18 cellular contexts compared by ENCODE assay signal in genomic region chr18:24200494-24200893, GRCh38.
"Had no signal": no experiment of that assay in that cellular context is flagged by ENCODE, and none has a peak within 500 bp of the region (broad histone marks: within the 10 kb centered on the region; RNA-seq: fewer than 3 reads in every experiment).

No MANE protein-coding gene starts in this region.

- H3K27me3 Mint-ChIP-seq: activated CD8-positive, alpha-beta T cell treated with anti-CD3 and anti-CD28 coated beads for 36 hours; activated T-helper 17 cell treated with anti-CD3 and anti-CD28 coated beads, Interleukin-2, amount 50 U/mL, for 72 hours; memory B cell; naive thymus-derived CD8-positive, alpha-beta T cell had no signal

- H3K36me3 Mint-ChIP-seq: activated naive CD4-positive, alpha-beta T cell treated with anti-CD3 and anti-CD28 coated beads, Interleukin-2, amount 50 U/mL, for 72 hours; memory B cell; naive thymus-derived CD8-positive, alpha-beta T cell; WTC11 had no signal

- H3K9me3 ChIP-seq: upper lobe of left lung, vagina had no signal

- H3K27me3 ChIP-seq: upper lobe of left lung, vagina had no signal

- H3K4me3 ChIP-seq: smooth muscle cell, upper lobe of left lung, vagina had no signal

- H3K36me3 ChIP-seq: vagina had no signal

- H3K4me3 Mint-ChIP-seq: activated CD8-positive, alpha-beta T cell treated with anti-CD3 and anti-CD28 coated beads for 36 hours; activated T-cell treated with anti-CD3 and anti-CD28 coated beads, Interleukin-2, amount 50 U/mL, for 4 hours; activated T-helper 17 cell treated with anti-CD3 and anti-CD28 coated beads, Interleukin-2, amount 50 U/mL, for 72 hours; memory B cell; naive thymus-derived CD8-positive, alpha-beta T cell; WTC11 had no signal

- H3K4me1 Mint-ChIP-seq: activated T-helper 17 cell treated with anti-CD3 and anti-CD28 coated beads, Interleukin-2, amount 50 U/mL, for 72 hours; memory B cell; naive thymus-derived CD8-positive, alpha-beta T cell had no signal

- H3K27ac ChIP-seq: upper lobe of left lung, vagina had no signal

- H3K27ac Mint-ChIP-seq: activated CD8-positive, alpha-beta T cell treated with anti-CD3 and anti-CD28 coated beads for 36 hours; activated naive CD4-positive, alpha-beta T cell treated with anti-CD3 and anti-CD28 coated beads, Interleukin-2, amount 50 U/mL, for 72 hours; activated T-helper 17 cell treated with anti-CD3 and anti-CD28 coated beads, Interleukin-2, amount 50 U/mL, for 72 hours; memory B cell; naive thymus-derived CD8-positive, alpha-beta T cell had no signal

- DNase-seq: activated CD4-positive, alpha-beta T cell treated with anti-CD3 and anti-CD28 coated beads for 1 hour; activated CD4-positive, alpha-beta T cell treated with anti-CD3 and anti-CD28 coated beads, Interleukin-2, amount 50 U/mL, for 1 hour; activated CD8-positive, alpha-beta T cell treated with anti-CD3 and anti-CD28 coated beads for 36 hours; activated T-cell treated with anti-CD3 and anti-CD28 coated beads, Interleukin-2, amount 50 U/mL, for 4 hours; cortex of kidney; islet precursor cell; left colon; naive thymus-derived CD8-positive, alpha-beta T cell; retina; stimulated activated naive CD8-positive, alpha-beta T cell treated with anti-CD3 and anti-CD28 coated beads, Interleukin-15, Interleukin-2, amounts not matched to agents 100 U/mL and 50 U/mL, for 24 hours; T-helper 2 cell; upper lobe of left lung had no signal

- H3K9me3 Mint-ChIP-seq: activated CD8-positive, alpha-beta T cell treated with anti-CD3 and anti-CD28 coated beads for 36 hours; activated naive CD4-positive, alpha-beta T cell treated with anti-CD3 and anti-CD28 coated beads, Interleukin-2, amount 50 U/mL, for 72 hours; activated T-cell treated with anti-CD3 and anti-CD28 coated beads, Interleukin-2, amount 50 U/mL, for 4 hours; activated T-helper 17 cell treated with anti-CD3 and anti-CD28 coated beads, Interleukin-2, amount 50 U/mL, for 72 hours; memory B cell; naive thymus-derived CD8-positive, alpha-beta T cell; WTC11 had no signal

- H3K4me1 ChIP-seq: upper lobe of left lung, vagina had no signal
